Comparison of ENCODE assay signal across 9 cellular contexts in genomic region chr15:68930268-68931022, GRCh38. TPM values are rescaled to one million over a fixed set of nuclear protein-coding genes. Genes with fewer than 3 reads are reported as not detected.
DNase-seq lines count a peak whose midpoint lies in the region; ATAC-seq and TF ChIP-seq lines count a peak whose summit lies in the region.
"Had no signal": no experiment of that assay in that cellular context is flagged by ENCODE, and none has a peak within 500 bp of the region (broad histone marks: within the 10 kb centered on the region; RNA-seq: fewer than 3 reads in every experiment).

Gene SPESP1 (plus strand): TSS chr15:68930525. CDS start chr15:68930654, 129 bp downstream.

- no peak within 1 kb of the TSS for H3K4me3 ChIP-seq in SK-N-SH (ENCODE audit: low read depth in 2 of 2, low read length in 1 of 2)
- peak within 1 kb of the TSS; percentile 36 to 37 for H3K4me3 ChIP-seq in left lung
- H3K4me3 ChIP-seq: A549 had no signal

- no peaks in the 10 kb centered on the region for H4K20me1 ChIP-seq in SK-N-SH (ENCODE audit: insufficient read depth)

- no peaks in the 10 kb centered on the region for H3K4me1 ChIP-seq in SK-N-SH (ENCODE audit: control insufficient read depth in 1 of 2, insufficient read depth in 2 of 2, low read depth in 1 of 2, low read length in 1 of 2)
- H3K4me1 ChIP-seq in left lung = no peaks in the 10 kb centered on the region
- H3K4me1 ChIP-seq: A549 had no signal

- in situ Hi-C loops in KBM-7 (cut with MboI; ENCODE audit: low pct_unique_long_range_greater_than_20kb, low sequenced_read_pairs) = no loop called here

- TF ChIP-seq CTCF in SK-N-SH (IDR thresholded peaks at IDR 0.05) (no peak), left lung (IDR thresholded peaks at IDR 0.05) (no peak)

- no peak within 1 kb of the TSS for H2AFZ ChIP-seq in SK-N-SH (ENCODE audit: low read depth)

- H3F3A ChIP-seq in SK-N-SH (replicated peaks; ENCODE audit: insufficient read depth) = no peaks in the 10 kb centered on the region

- H3K27me3 ChIP-seq in SK-N-SH (ENCODE audit: insufficient read depth) = 0 out of 2 replicates have a peak, but pooled peaks cover 4% of the 10 kb centered on the region
- H3K27me3 ChIP-seq in left lung = peaks cover 0 to 13% of the 10 kb centered on the region in 2 donors

- 92% methylated on average over 71 of the region's 72 CpGs for WGBS in SK-N-SH (ENCODE audit: low lambda C conversion rate)

- no peaks in the 10 kb centered on the region for H3K9me2 ChIP-seq in SK-N-SH

- H3K27ac ChIP-seq in SK-N-SH (ENCODE audit: low read depth in 2 of 2, low read length in 1 of 2) (no peak within 1 kb of the TSS), left lung (no peak within 1 kb of the TSS)
- H3K27ac ChIP-seq: A549 had no signal

- no peak within 1 kb of the TSS for H3K9ac ChIP-seq in SK-N-SH

- DNase-seq in SK-N-SH (peak; percentile 24), brain pericyte (ENCODE audit: low read depth, low spot score) (peak; percentile 10), left lung (peak; percentile 75 to 85), KBM-7 (no peak)
- peak; percentile 7 for DNase-seq in stimulated activated CD8-positive, alpha-beta memory T cell treated with anti-CD3 and anti-CD28 coated beads, Interleukin-12 subunit alpha, Interleukin-12 subunit beta, amount 100 ng/mL, for 4 hours (ENCODE audit: low read depth)

- POLR2A ChIA-PET in SK-N-SH (lab: Yijun Ruan, JAX) = no interaction called here

- intact Hi-C loops in left lung (cut with DNase I) = no loop called here

- TF ChIP-seq RAD21 in SK-N-SH (IDR thresholded peaks at IDR 0.05; ENCODE audit: low read length) = no peak

- H3K4me2 ChIP-seq in SK-N-SH = no peak within 1 kb of the TSS
- H3K4me2 ChIP-seq: A549 had no signal

- CTCF ChIA-PET in SK-N-SH (lab: Yijun Ruan, JAX) = interaction anchor here (1.4 kb wide), 1 partner anchor 377 kb away, joined by 3 read pairs; no protein-coding TSS in a partner anchor

- TF ChIP-seq EP300 in SK-N-SH (IDR thresholded peaks at IDR 0.05; ENCODE audit: borderline replicate concordance in 1 of 2, low read depth in 1 of 2, low read length in 1 of 2) = no peak

- ATAC-seq in SK-N-SH treated with all-trans-retinoic acid at 6 μM for 48 hours (no peak), left lung (peak; percentile 97), HG03159 (IDR thresholded peaks at IDR 0.05; ENCODE audit: unreplicated experiment) (no peak), HG02840 (IDR thresholded peaks at IDR 0.05; ENCODE audit: low FRiP score, unreplicated experiment) (no peak)
- ATAC-seq: A549 had no signal

- H3K9me3 ChIP-seq in SK-N-SH (no peaks in the 10 kb centered on the region), left lung (peaks cover 0 to 2% of the 10 kb centered on the region in 2 donors)
- H3K9me3 ChIP-seq: A549 had no signal

- H3K79me2 ChIP-seq in SK-N-SH (ENCODE audit: insufficient read depth) = no peaks in the 10 kb centered on the region

- no peaks in the 10 kb centered on the region for H3K36me3 ChIP-seq in SK-N-SH (replicated peaks in 1 of 2; ENCODE audit: control insufficient read depth in 1 of 2, insufficient read depth in 2 of 2, low read length in 1 of 2)
- H3K36me3 ChIP-seq in left lung = no peaks in the 10 kb centered on the region

TF ChIP-seq in SK-N-SH, 30 proteins besides CTCF, POLR2A, EP300 and RAD21:
- TF ChIP-seq SMC3 (IDR thresholded peaks at IDR 0.05; ENCODE audit: low read depth, low read length) = no peak
- TF ChIP-seq MAX (IDR thresholded peaks at IDR 0.05; ENCODE audit: low read depth) = no peak
- TF ChIP-seq USF1 (IDR thresholded peaks at IDR 0.05; ENCODE audit: borderline replicate concordance, low read depth) = no peak

TF ChIP-seq in SK-N-SH treated with all-trans-retinoic acid at 6 μM for 48 hours, 23 proteins besides CTCF, POLR2A, EP300 and RAD21:
- TF ChIP-seq CSRNP3 (CRISPR knock-in tag; IDR thresholded peaks at IDR 0.05) = no peak
- TF ChIP-seq CSDC2 (CRISPR knock-in tag; IDR thresholded peaks at IDR 0.05) = no peak
- TF ChIP-seq GLIS3 (CRISPR knock-in tag; IDR thresholded peaks at IDR 0.05) = no peak
- TF ChIP-seq PPARA (CRISPR knock-in tag; IDR thresholded peaks at IDR 0.05; ENCODE audit: borderline replicate concordance) = no peak
- TF ChIP-seq PATZ1 (CRISPR knock-in tag; IDR thresholded peaks at IDR 0.05; ENCODE audit: borderline replicate concordance) = no peak
- TF ChIP-seq ISL1 (CRISPR knock-in tag; IDR thresholded peaks at IDR 0.05) = no peak
- no peak for TF ChIP-seq RARB (CRISPR knock-in tag; IDR thresholded peaks at IDR 0.05)
- no peak for TF ChIP-seq CREB5 (CRISPR knock-in tag; IDR thresholded peaks at IDR 0.05; ENCODE audit: low read depth)
- TF ChIP-seq ESRRG (CRISPR knock-in tag; IDR thresholded peaks at IDR 0.05) = no peak
- no peak for TF ChIP-seq TSHZ2 (CRISPR knock-in tag; IDR thresholded peaks at IDR 0.05)
- no peak for TF ChIP-seq BACH2 (CRISPR knock-in tag; IDR thresholded peaks at IDR 0.05; ENCODE audit: borderline replicate concordance)
- no peak for TF ChIP-seq SNAI2 (CRISPR knock-in tag; IDR thresholded peaks at IDR 0.05)
- no peak for TF ChIP-seq ARNTL (CRISPR knock-in tag; IDR thresholded peaks at IDR 0.05; ENCODE audit: borderline replicate concordance, low read depth)
- TF ChIP-seq TCF4 (CRISPR knock-in tag; IDR thresholded peaks at IDR 0.05; ENCODE audit: borderline replicate concordance) = no peak
- TF ChIP-seq ZFP30 (CRISPR knock-in tag; IDR thresholded peaks at IDR 0.05) = no peak

RNA-seq across cellular contexts. Expression of gene SPESP1, which starts in this region (rescaled TPM):
- polyA plus RNA-seq in SK-N-SH (2012; rRNA removed) = not detected in 2 replicates
- not detected in 2 replicates for polyA plus RNA-seq in SK-N-SH (2012; cell fraction: cytosol; rRNA removed)
- not detected in 2 replicates for polyA plus RNA-seq in SK-N-SH (2012; cell fraction: nucleus; rRNA removed)
- 1 to 10 TPM; 1.8 to 5.0 TPM for total RNA-seq in left lung
- polyA plus RNA-seq: A549 had no signal

Comparison
In these comparisons a context has a peak if more than half of its experiments do, and no peak if none do; other contexts are left out.
1. Peak in DNase-seq in SK-N-SH; RNA of the gene not detected or under 1 TPM.
2. H3K4me3 ChIP-seq: peak in left lung (2 of 2); none in SK-N-SH (0 of 2).